8 cellular contexts compared by ENCODE assay signal in genomic region chr12:54419088-54419887, GRCh38. TPM values are rescaled to one million over a fixed set of nuclear protein-coding genes. Genes with fewer than 3 reads are reported as not detected.
DNase-seq lines count a peak whose midpoint lies in the region; ATAC-seq and TF ChIP-seq lines count a peak whose summit lies in the region.

ITGA5 (minus strand) TSS chr12:54419266; CDS start chr12:54419198, 68 bp downstream.

- peak within 1 kb of the TSS; percentile 98 for H3K27ac ChIP-seq in foreskin keratinocyte
- H3K27ac ChIP-seq in vagina: peak within 1 kb of the TSS; percentile 96
- no peak within 1 kb of the TSS for H3K27ac ChIP-seq in OCI-LY7 (ENCODE audit: low read depth, low read length, poor library complexity, severe bottlenecking)

- POLR2A ChIA-PET in OCI-LY7 (lab: Charles Lee): interaction anchor here (1.2 kb wide), 1 partner anchor 21 kb away, joined by 4 read pairs; no protein-coding TSS in a partner anchor

- peaks cover 78% of the 10 kb centered on the region for H3K4me1 Mint-ChIP-seq in nephron progenitor cell

- peak; percentile 57 for ATAC-seq in foreskin keratinocyte

- TF ChIP-seq CTCF in foreskin keratinocyte (conservative IDR thresholded peaks at IDR 0.05): no peak
- no peak for TF ChIP-seq CTCF in nephron progenitor cell (IDR thresholded peaks at IDR 0.05)
- no peak for TF ChIP-seq CTCF in vagina (IDR thresholded peaks at IDR 0.05)
- no peak for TF ChIP-seq CTCF in OCI-LY7 (conservative IDR thresholded peaks at IDR 0.05; ENCODE audit: low read length)

- intact Hi-C loops in vagina (cut with DNase I) (no loop called here), OCI-LY7 (cut with micrococcal nuclease; ENCODE audit: unreplicated experiment) (no loop called here)

- H3K9me3 ChIP-seq in vagina: no peaks in the 10 kb centered on the region
- no peaks in the 10 kb centered on the region for H3K9me3 ChIP-seq in OCI-LY7 (ENCODE audit: low read length)

- peak within 1 kb of the TSS; percentile 96 for H3K4me3 Mint-ChIP-seq in nephron progenitor cell

- H3K9me2 ChIP-seq in OCI-LY7 (ENCODE audit: insufficient read depth, low read length): no peaks in the 10 kb centered on the region

- peak; percentile 80 for DNase-seq in DMS53 (lab: John Stamatoyannopoulos, UW)
- peak; percentile 59 for DNase-seq in NCI-H460 (ENCODE audit: extremely low read depth, low read depth)
- DNase-seq in activated naive CD4-positive, alpha-beta T cell treated with Interleukin-2 at 50 U/mL for 16 hours: peak; percentile 54
- DNase-seq in foreskin keratinocyte: peak in 1 of 2 donors; percentile 68
- peak; percentile 61 for DNase-seq in nephron progenitor cell
- peak in 1 of 2 donors; percentile 90 for DNase-seq in vagina (ENCODE audit: extremely low spot score in 2 of 2)
- DNase-seq in OCI-LY7 (ENCODE audit: low spot score): no peak
- DNase-seq in NCI-H1105 (lab: John Stamatoyannopoulos, UW): no peak

- H3K9me3 Mint-ChIP-seq in nephron progenitor cell: no peaks in the 10 kb centered on the region

- H3K4me1 ChIP-seq in foreskin keratinocyte: peaks cover 38% of the 10 kb centered on the region
- peaks cover 66% of the 10 kb centered on the region for H3K4me1 ChIP-seq in vagina
- H3K4me1 ChIP-seq in OCI-LY7 (ENCODE audit: insufficient read depth, low read length, poor library complexity, severe bottlenecking): peaks cover 8% of the 10 kb centered on the region

- BruUV-seq in OCI-LY7 (replicated peaks; lab: Mats Ljungman, UMichigan): no TSS peak

- H3K27me3 Mint-ChIP-seq in nephron progenitor cell (ENCODE audit: low read depth, poor library complexity): peaks cover 9% of the 10 kb centered on the region

- H2AFZ ChIP-seq in OCI-LY7 (ENCODE audit: low read length): no peak within 1 kb of the TSS

- CTCF ChIA-PET in OCI-LY7 (lab: Charles Lee; ENCODE audit: unreplicated experiment): interaction anchor here (0.5 kb wide), 1 partner anchor 715 kb away, joined by 4 read pairs; no protein-coding TSS in a partner anchor

- TF ChIP-seq POLR2A in vagina (IDR thresholded peaks at IDR 0.05): peak in 1 of 2 donors; percentile 92

- H3K79me2 ChIP-seq in OCI-LY7 (ENCODE audit: insufficient read depth, low read depth, low read length): no peaks in the 10 kb centered on the region

- peak within 1 kb of the TSS; percentile 49 for H3K27ac Mint-ChIP-seq in nephron progenitor cell

- H3K27me3 ChIP-seq in foreskin keratinocyte (no peaks in the 10 kb centered on the region), vagina (no peaks in the 10 kb centered on the region)

- H3K4me3 ChIP-seq in vagina: peak within 1 kb of the TSS; percentile 83 to 90
- no peak within 1 kb of the TSS for H3K4me3 ChIP-seq in OCI-LY7 (ENCODE audit: low read depth, low read length, poor library complexity, severe bottlenecking)

- H3K36me3 Mint-ChIP-seq in nephron progenitor cell (ENCODE audit: low read depth): no peaks in the 10 kb centered on the region

- H3K36me3 ChIP-seq in vagina (no peaks in the 10 kb centered on the region), OCI-LY7 (ENCODE audit: insufficient read depth, low read length) (no peaks in the 10 kb centered on the region)

- H3K4me2 ChIP-seq in OCI-LY7 (ENCODE audit: low read length): no peak within 1 kb of the TSS

- no peaks in the 10 kb centered on the region for H4K20me1 ChIP-seq in OCI-LY7 (ENCODE audit: insufficient read depth, low read length)

RNA-seq across cellular contexts. Expression of gene ITGA5, which starts in this region (rescaled TPM):
- 31.2 and 36.1 TPM in 2 replicates for total RNA-seq in NCI-H460 (2014; rRNA removed; shearing (Covaris generic))
- 21.0 and 25.1 TPM in 2 replicates for polyA plus RNA-seq in NCI-H460 (2014; cell fraction: nucleus; rRNA removed)
- 111 and 175 TPM in 2 replicates for total RNA-seq in foreskin keratinocyte
- polyA plus RNA-seq in foreskin keratinocyte: 77.3 and 104 TPM in 2 replicates
- total RNA-seq in vagina: 95.0 TPM
- total RNA-seq in OCI-LY7 (2014; rRNA removed; shearing (Covaris generic)): 0.06 and 1.0 TPM in 2 replicates
- total RNA-seq in OCI-LY7 (2022): 0.34 and 0.76 TPM in 2 replicates

Comparison
In these comparisons a context has a peak if more than half of its experiments do, and no peak if none do; other contexts are left out.
1. RNA of gene ITGA5 (total RNA-seq): 111 to 175 TPM in foreskin keratinocyte, 95.0 TPM in vagina (single experiment) and 31.2 to 36.1 TPM in NCI-H460; 0.06 to 1.0 TPM in OCI-LY7; every median in the first group is over 10 times any median in the second.
2. DNase-seq: peak in DMS53 (single experiment), NCI-H460 (single experiment), activated naive CD4-positive, alpha-beta T cell treated with Interleukin-2 at 50 U/mL for 16 hours (single experiment) and nephron progenitor cell (single experiment); none in OCI-LY7 (single experiment) and NCI-H1105 (single experiment).